20 cellular contexts compared by ENCODE assay signal in genomic region chr20:36654506-36654905, GRCh38. TPM values are rescaled to one million over a fixed set of nuclear protein-coding genes. Genes with fewer than 3 reads are reported as not detected.
DNase-seq lines count a peak whose midpoint lies in the region; ATAC-seq and TF ChIP-seq lines count a peak whose summit lies in the region.
"Had no signal": no experiment of that assay in that cellular context is flagged by ENCODE, and none has a peak within 500 bp of the region (broad histone marks: within the 10 kb centered on the region; RNA-seq: fewer than 3 reads in every experiment).

No MANE protein-coding gene starts in this region.

- DNase-seq in activated CD8-positive, alpha-beta T cell treated with anti-CD3 and anti-CD28 coated beads, Interleukin-2, amount 10 ng/mL, durations not matched to agents 7 days and 5 days, result no peak
- no peak for DNase-seq in activated CD8-positive, alpha-beta T cell treated with anti-CD3 and anti-CD28 coated beads for 36 hours
- DNase-seq in WTC11 (ENCODE audit: low spot score) (no peak), nephron progenitor cell (no peak), sciatic nerve (ENCODE audit: low spot score) (peak; percentile 14), NK-92 (lab: John Stamatoyannopoulos, UW; ENCODE audit: unreplicated experiment) (no peak)
- DNase-seq in activated CD8-positive, alpha-beta memory T cell treated with anti-CD3 and anti-CD28 coated beads, Interleukin-2, amount 50 U/mL, for 4 hours, result no peak
- DNase-seq: 8988T; ACHN; AML-193; BE2C; Calu3; CD4-positive, alpha-beta memory T cell; COR-L47; DMS79 treated with DMSO at 0.1 percent for 48 hours; GF-D8; GOT3; HCEC 1CT had no signal

- no peak overlapping the region for H3K4me3 Mint-ChIP-seq in activated CD8-positive, alpha-beta T cell treated with anti-CD3 and anti-CD28 coated beads, Interleukin-2, amount 10 ng/mL, durations not matched to agents 7 days and 5 days
- H3K4me3 Mint-ChIP-seq in activated CD8-positive, alpha-beta T cell treated with anti-CD3 and anti-CD28 coated beads for 36 hours, result no peak overlapping the region
- H3K4me3 Mint-ChIP-seq in WTC11 (no peak overlapping the region), nephron progenitor cell (no peak overlapping the region)
- H3K4me3 Mint-ChIP-seq: CD4-positive, alpha-beta memory T cell had no signal

- peaks cover 34% of the 10 kb centered on the region for H3K36me3 Mint-ChIP-seq in activated CD8-positive, alpha-beta T cell treated with anti-CD3 and anti-CD28 coated beads, Interleukin-2, amount 10 ng/mL, durations not matched to agents 7 days and 5 days (ENCODE audit: low read depth)
- H3K36me3 Mint-ChIP-seq in activated CD8-positive, alpha-beta T cell treated with anti-CD3 and anti-CD28 coated beads for 36 hours (ENCODE audit: low read depth), result peaks cover 10% of the 10 kb centered on the region
- H3K36me3 Mint-ChIP-seq in WTC11 (peaks cover 5% of the 10 kb centered on the region), nephron progenitor cell (ENCODE audit: low read depth) (peaks cover 13% of the 10 kb centered on the region)

- peak overlapping the region; percentile 19 for H3K27ac Mint-ChIP-seq in activated CD8-positive, alpha-beta T cell treated with anti-CD3 and anti-CD28 coated beads, Interleukin-2, amount 10 ng/mL, durations not matched to agents 7 days and 5 days
- H3K27ac Mint-ChIP-seq in activated CD8-positive, alpha-beta T cell treated with anti-CD3 and anti-CD28 coated beads for 36 hours, result no peak overlapping the region
- no peak overlapping the region; the same call in 1 of the 2 replicates for H3K27ac Mint-ChIP-seq in WTC11
- peak overlapping the region; percentile 94 for H3K27ac Mint-ChIP-seq in nephron progenitor cell

- no peak for TF ChIP-seq CTCF in activated CD8-positive, alpha-beta T cell treated with anti-CD3 and anti-CD28 coated beads for 36 hours (IDR thresholded peaks at IDR 0.05)
- TF ChIP-seq CTCF in WTC11 (IDR thresholded peaks at IDR 0.05), result no peak
- TF ChIP-seq CTCF in nephron progenitor cell (IDR thresholded peaks at IDR 0.05), result no peak

- ATAC-seq in activated CD8-positive, alpha-beta T cell treated with anti-CD3 and anti-CD28 coated beads, Interleukin-2, amount 10 ng/mL, durations not matched to agents 7 days and 5 days, result no peak
- no peak for ATAC-seq in activated CD8-positive, alpha-beta T cell treated with anti-CD3 and anti-CD28 coated beads for 36 hours
- ATAC-seq in WTC11 (no peak), sciatic nerve (no peak)
- ATAC-seq: A549 had no signal

- CTCF ChIA-PET in activated CD8-positive, alpha-beta T cell treated with anti-CD3 and anti-CD28 coated beads, Interleukin-2, amount 10 ng/mL, durations not matched to agents 7 days and 5 days (lab: Charles Lee), result interaction anchor here (1.4 kb wide), 1 partner anchor 9 kb away, joined by 5 read pairs; the partner anchor contains the start of gene SLA2
- CTCF ChIA-PET in activated CD8-positive, alpha-beta T cell treated with anti-CD3 and anti-CD28 coated beads for 36 hours (lab: Charles Lee), result interaction anchor here (2.1 kb wide), 1 partner anchor 9 kb away, joined by 5 read pairs; the partner anchor contains the start of gene SLA2
- CTCF ChIA-PET in WTC11 (lab: Charles Lee), result interaction anchor here (1.6 kb wide), 1 partner anchor 49 kb away, joined by 3 read pairs; the partner anchor contains the start of gene RAB5IF

- no peaks in the 10 kb centered on the region for H3K9me3 Mint-ChIP-seq in activated CD8-positive, alpha-beta T cell treated with anti-CD3 and anti-CD28 coated beads, Interleukin-2, amount 10 ng/mL, durations not matched to agents 7 days and 5 days (ENCODE audit: insufficient read depth)
- H3K9me3 Mint-ChIP-seq in activated CD8-positive, alpha-beta T cell treated with anti-CD3 and anti-CD28 coated beads for 36 hours, result no peaks in the 10 kb centered on the region
- no peaks in the 10 kb centered on the region for H3K9me3 Mint-ChIP-seq in WTC11
- H3K9me3 Mint-ChIP-seq in nephron progenitor cell, result no peaks in the 10 kb centered on the region

- H3K4me1 Mint-ChIP-seq in activated CD8-positive, alpha-beta T cell treated with anti-CD3 and anti-CD28 coated beads, Interleukin-2, amount 10 ng/mL, durations not matched to agents 7 days and 5 days (ENCODE audit: low read depth), result peaks cover 33% of the 10 kb centered on the region
- peaks cover 12% of the 10 kb centered on the region for H3K4me1 Mint-ChIP-seq in activated CD8-positive, alpha-beta T cell treated with anti-CD3 and anti-CD28 coated beads for 36 hours (ENCODE audit: low read depth)
- H3K4me1 Mint-ChIP-seq in WTC11 (no peaks in the 10 kb centered on the region), nephron progenitor cell (peaks cover 11% of the 10 kb centered on the region)

- intact Hi-C loops in activated CD8-positive, alpha-beta T cell treated with anti-CD3 and anti-CD28 coated beads for 36 hours (cut with micrococcal nuclease), result no loop called here
- intact Hi-C loops in sciatic nerve (cut with DNase I), result no loop called here

- POLR2A ChIA-PET in activated CD8-positive, alpha-beta T cell treated with anti-CD3 and anti-CD28 coated beads, Interleukin-2, amount 10 ng/mL, durations not matched to agents 7 days and 5 days (lab: Charles Lee), result interaction anchor here (1.6 to 5.6 kb wide), 2 partner anchors 10 to 49 kb away, joined by 3 to 42 read pairs; partner anchors contain the start of genes RAB5IF and SLA2
- POLR2A ChIA-PET in activated CD8-positive, alpha-beta T cell treated with anti-CD3 and anti-CD28 coated beads for 36 hours (lab: Charles Lee), result interaction anchor here (0.6 to 5.4 kb wide), 2 partner anchors 9 to 230 kb away, joined by 3 to 37 read pairs; partner anchors contain the start of gene SLA2
- POLR2A ChIA-PET in WTC11 (lab: Charles Lee), result no interaction called here

- no peaks in the 10 kb centered on the region for H3K27me3 Mint-ChIP-seq in activated CD8-positive, alpha-beta T cell treated with anti-CD3 and anti-CD28 coated beads, Interleukin-2, amount 10 ng/mL, durations not matched to agents 7 days and 5 days (ENCODE audit: low read depth)
- H3K27me3 Mint-ChIP-seq in activated CD8-positive, alpha-beta T cell treated with anti-CD3 and anti-CD28 coated beads for 36 hours, result no peaks in the 10 kb centered on the region
- H3K27me3 Mint-ChIP-seq in WTC11 (ENCODE audit: low read depth) (no peaks in the 10 kb centered on the region), nephron progenitor cell (ENCODE audit: low read depth, poor library complexity) (no peaks in the 10 kb centered on the region)
- H3K27me3 Mint-ChIP-seq: CD4-positive, alpha-beta memory T cell had no signal

TF ChIP-seq in WTC11, 78 proteins besides CTCF, POLR2A, EP300 and RAD21 (continues in another document):
- TF ChIP-seq, protein P1, sequence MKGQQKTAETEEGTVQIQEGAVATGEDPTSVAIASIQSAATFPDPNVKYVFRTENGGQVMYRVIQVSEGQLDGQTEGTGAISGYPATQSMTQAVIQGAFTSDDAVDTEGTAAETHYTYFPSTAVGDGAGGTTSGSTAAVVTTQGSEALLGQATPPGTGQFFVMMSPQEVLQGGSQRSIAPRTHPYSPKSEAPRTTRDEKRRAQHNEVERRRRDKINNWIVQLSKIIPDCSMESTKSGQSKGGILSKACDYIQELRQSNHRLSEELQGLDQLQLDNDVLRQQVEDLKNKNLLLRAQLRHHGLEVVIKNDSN (CRISPR knock-in tag; IDR thresholded peaks at IDR 0.05), result no peak
- TF ChIP-seq MLX (CRISPR knock-in tag; IDR thresholded peaks at IDR 0.05), result no peak
- TF ChIP-seq NFATC4 (CRISPR knock-in tag; IDR thresholded peaks at IDR 0.05), result no peak
- TF ChIP-seq JAZF1 (CRISPR knock-in tag; IDR thresholded peaks at IDR 0.05), result no peak
- TF ChIP-seq, protein P2, sequence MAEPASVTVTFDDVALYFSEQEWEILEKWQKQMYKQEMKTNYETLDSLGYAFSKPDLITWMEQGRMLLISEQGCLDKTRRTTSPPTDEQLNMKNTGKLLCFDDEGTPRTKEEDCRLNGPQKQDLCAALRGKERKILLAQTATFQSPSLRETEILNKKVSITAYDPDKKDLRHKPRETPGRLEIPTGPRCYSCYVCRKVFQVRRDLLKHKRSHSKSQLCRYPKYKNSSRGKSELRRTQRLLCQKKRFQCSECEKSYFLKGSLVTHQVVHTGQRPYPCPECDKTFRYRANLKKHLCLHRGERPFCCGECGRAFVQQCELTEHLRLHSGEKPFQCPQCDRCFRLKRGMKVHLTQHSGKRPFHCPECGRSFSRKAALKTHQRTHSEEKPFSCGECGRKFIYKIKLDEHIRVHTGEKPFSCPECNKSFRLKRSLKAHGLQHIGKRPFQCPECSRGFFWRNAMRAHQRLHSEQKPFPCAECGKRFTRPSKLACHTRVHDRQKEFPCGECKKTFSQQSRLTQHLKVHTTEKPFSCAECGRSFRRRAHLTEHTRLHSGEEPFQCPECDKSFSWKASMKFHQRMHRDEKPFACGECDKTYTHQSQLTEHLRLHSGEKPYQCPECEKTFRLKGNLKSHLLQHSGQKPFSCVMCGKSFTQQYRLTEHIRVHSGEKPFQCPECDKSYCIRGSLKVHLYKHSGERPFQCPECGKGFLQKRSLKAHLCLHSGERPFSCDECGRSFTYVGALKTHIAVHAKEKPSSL (CRISPR knock-in tag; conservative IDR thresholded peaks at IDR 0.05), result no peak
- peak; percentile 76 for TF ChIP-seq ZNF317 (CRISPR knock-in tag; IDR thresholded peaks at IDR 0.05; ENCODE audit: borderline replicate concordance, low read depth)

RNA-seq across cellular contexts. Expression of gene SLA2, which starts 8.5 kb away (rescaled TPM):
- 100 to 1,000 TPM; 131 to 137 TPM for total RNA-seq in activated CD8-positive, alpha-beta T cell treated with anti-CD3 and anti-CD28 coated beads, Interleukin-2, amount 10 ng/mL, durations not matched to agents 7 days and 5 days
- 10 to 100 TPM; 51.5 to 53.5 TPM for total RNA-seq in activated CD8-positive, alpha-beta T cell treated with anti-CD3 and anti-CD28 coated beads for 36 hours
- total RNA-seq in WTC11 (2021) (0.11 to 0.23 TPM (median 0.17 TPM) in 3 replicates), sciatic nerve (0.49 TPM)
- total RNA-seq: Calu3, Daoy had no signal

RNA-seq across cellular contexts. Expression of gene RAB5IF, which starts 48.9 kb away (rescaled TPM):
- 100 to 1,000 TPM; 108 to 109 TPM for total RNA-seq in activated CD8-positive, alpha-beta T cell treated with anti-CD3 and anti-CD28 coated beads, Interleukin-2, amount 10 ng/mL, durations not matched to agents 7 days and 5 days
- 10 to 100 TPM; 74.5 to 77.1 TPM for total RNA-seq in activated CD8-positive, alpha-beta T cell treated with anti-CD3 and anti-CD28 coated beads for 36 hours
- total RNA-seq in WTC11 (2021) (83.2 to 89.4 TPM (median 88.4 TPM) in 3 replicates), sciatic nerve (33.1 TPM)

Comparison
In these comparisons a context has a peak if more than half of its experiments do, and no peak if none do; other contexts are left out.
1. H3K27ac Mint-ChIP-seq: peak in activated CD8-positive, alpha-beta T cell treated with anti-CD3 and anti-CD28 coated beads, Interleukin-2, amount 10 ng/mL, durations not matched to agents 7 days and 5 days (single experiment) and nephron progenitor cell (single experiment); none in activated CD8-positive, alpha-beta T cell treated with anti-CD3 and anti-CD28 coated beads for 36 hours (single experiment) and WTC11 (single experiment).
2. RNA of gene SLA2, which starts 8.5 kb away (total RNA-seq): 131 to 137 TPM in activated CD8-positive, alpha-beta T cell treated with anti-CD3 and anti-CD28 coated beads, Interleukin-2, amount 10 ng/mL, durations not matched to agents 7 days and 5 days and 51.5 to 53.5 TPM in activated CD8-positive, alpha-beta T cell treated with anti-CD3 and anti-CD28 coated beads for 36 hours; 0.49 TPM in sciatic nerve (single experiment) and 0.11 to 0.23 TPM in WTC11; every median in the first group is over 10 times any median in the second.